In genomic region chr5:166302189-166302588, GRCh38 we compare ENCODE assay signal across 20 cellular contexts.
DNase-seq lines count a peak whose midpoint lies in the region; ATAC-seq and FAIRE-seq lines count a peak whose summit lies in the region.
"Had no signal": no experiment of that assay in that cellular context is flagged by ENCODE, and none has a peak within 500 bp of the region (broad histone marks: within the 10 kb centered on the region; RNA-seq: fewer than 3 reads in every experiment).

No MANE protein-coding gene starts in this region.

- peak; percentile 74 for ATAC-seq in HG03565 (IDR thresholded peaks at IDR 0.05; ENCODE audit: unreplicated experiment)
- ATAC-seq in left ventricle myocardium superior = no peak

- DNase-seq in NCI-H526 treated with DMSO at 0.1 percent for 48 hours (lab: John Stamatoyannopoulos, UW) (peak; percentile 37), amniotic epithelial cell (ENCODE audit: low read depth) (peak; percentile 39), superior temporal gyrus (ENCODE audit: extremely low spot score) (no peak), left ventricle myocardium superior (no peak), small intestine (no peak)
- no peak for DNase-seq in activated T-cell treated with anti-CD3 and anti-CD28 coated beads, Interleukin-2, amount 50 U/mL, for 48 hours
- DNase-seq: C1 segment of cervical spinal cord; Caco-2; CD4-positive, alpha-beta memory T cell; DMS 273 treated with DMSO at 0.1 percent for 48 hours; DMS79; EL; GDM1; GOT3; HFFc6 had no signal

- H3K36me3 ChIP-seq in small intestine (ENCODE audit: control insufficient read depth in 2 of 2, insufficient read depth in 2 of 2, low read length in 2 of 2) = no peaks in the 10 kb centered on the region
- H3K36me3 ChIP-seq: HAP-1 had no signal

- no peaks in the 10 kb centered on the region for H3K4me1 ChIP-seq in small intestine (ENCODE audit: control insufficient read depth in 2 of 2, insufficient read depth in 1 of 2, low read depth in 1 of 2, low read length in 1 of 2)
- H3K4me1 ChIP-seq: Caco-2, HAP-1 had no signal

- WGBS in small intestine, 3 donors = 66 to 69% (median 67%) methylated on average over 5 of the region's 5 CpGs

- intact Hi-C loops in left ventricle myocardium superior (cut with micrococcal nuclease) = no loop called here

- no peaks in the 10 kb centered on the region for H3K27me3 ChIP-seq in small intestine (ENCODE audit: control insufficient read depth in 2 of 2, insufficient read depth in 2 of 2, low read length in 2 of 2)

- FAIRE-seq in small intestine (lab: Jason Lieb, UNC) = no peak
- FAIRE-seq: GM12891, GM18507, H54 had no signal

- no peak overlapping the region for H3K4me3 ChIP-seq in small intestine (ENCODE audit: low read depth in 1 of 2, low read length in 2 of 2)
- H3K4me3 ChIP-seq: HAP-1 had no signal

- no peaks in the 10 kb centered on the region for H3K9me3 ChIP-seq in small intestine (ENCODE audit: control insufficient read depth, low read depth)
- H3K9me3 ChIP-seq: Caco-2 had no signal

- no peak overlapping the region for H3K27ac ChIP-seq in small intestine (ENCODE audit: low read depth in 1 of 2, low read length in 1 of 2)

Comparison
In these comparisons a context has a peak if more than half of its experiments do, and no peak if none do; other contexts are left out.
1. DNase-seq: peak in NCI-H526 treated with DMSO at 0.1 percent for 48 hours (single experiment) and amniotic epithelial cell (single experiment); none in activated T-cell treated with anti-CD3 and anti-CD28 coated beads, Interleukin-2, amount 50 U/mL, for 48 hours (0 of 2), superior temporal gyrus (single experiment), left ventricle myocardium superior (single experiment) and small intestine (single experiment).